ENCODE assay signal across 1 cellular context in the genomic region with DNA sequence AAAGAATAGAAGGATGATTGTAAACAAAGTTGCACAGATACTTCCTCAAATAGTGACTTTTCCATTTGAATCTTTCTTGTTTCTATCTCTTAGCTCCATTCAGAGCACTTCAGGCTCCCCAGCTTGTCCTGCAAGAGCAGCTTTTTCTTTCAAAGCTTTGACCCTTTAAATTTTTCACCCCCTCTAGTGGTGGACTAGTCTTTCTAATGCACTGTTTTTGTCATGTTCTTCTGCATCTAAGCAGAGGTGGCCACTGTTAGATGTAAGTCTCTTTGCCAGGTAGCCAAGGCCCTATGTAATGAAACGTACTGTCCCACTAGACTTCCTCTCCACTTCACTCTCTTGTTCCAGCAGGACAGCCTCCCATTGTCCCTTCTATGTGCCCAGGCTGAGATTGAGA.
TF ChIP-seq lines count a peak whose summit lies in the region.

No MANE protein-coding gene starts in this region.

TF ChIP-seq in SK-N-SH, 30 proteins besides CTCF, POLR2A, EP300 and RAD21 (continued from another document):
- TF ChIP-seq, protein P1, sequence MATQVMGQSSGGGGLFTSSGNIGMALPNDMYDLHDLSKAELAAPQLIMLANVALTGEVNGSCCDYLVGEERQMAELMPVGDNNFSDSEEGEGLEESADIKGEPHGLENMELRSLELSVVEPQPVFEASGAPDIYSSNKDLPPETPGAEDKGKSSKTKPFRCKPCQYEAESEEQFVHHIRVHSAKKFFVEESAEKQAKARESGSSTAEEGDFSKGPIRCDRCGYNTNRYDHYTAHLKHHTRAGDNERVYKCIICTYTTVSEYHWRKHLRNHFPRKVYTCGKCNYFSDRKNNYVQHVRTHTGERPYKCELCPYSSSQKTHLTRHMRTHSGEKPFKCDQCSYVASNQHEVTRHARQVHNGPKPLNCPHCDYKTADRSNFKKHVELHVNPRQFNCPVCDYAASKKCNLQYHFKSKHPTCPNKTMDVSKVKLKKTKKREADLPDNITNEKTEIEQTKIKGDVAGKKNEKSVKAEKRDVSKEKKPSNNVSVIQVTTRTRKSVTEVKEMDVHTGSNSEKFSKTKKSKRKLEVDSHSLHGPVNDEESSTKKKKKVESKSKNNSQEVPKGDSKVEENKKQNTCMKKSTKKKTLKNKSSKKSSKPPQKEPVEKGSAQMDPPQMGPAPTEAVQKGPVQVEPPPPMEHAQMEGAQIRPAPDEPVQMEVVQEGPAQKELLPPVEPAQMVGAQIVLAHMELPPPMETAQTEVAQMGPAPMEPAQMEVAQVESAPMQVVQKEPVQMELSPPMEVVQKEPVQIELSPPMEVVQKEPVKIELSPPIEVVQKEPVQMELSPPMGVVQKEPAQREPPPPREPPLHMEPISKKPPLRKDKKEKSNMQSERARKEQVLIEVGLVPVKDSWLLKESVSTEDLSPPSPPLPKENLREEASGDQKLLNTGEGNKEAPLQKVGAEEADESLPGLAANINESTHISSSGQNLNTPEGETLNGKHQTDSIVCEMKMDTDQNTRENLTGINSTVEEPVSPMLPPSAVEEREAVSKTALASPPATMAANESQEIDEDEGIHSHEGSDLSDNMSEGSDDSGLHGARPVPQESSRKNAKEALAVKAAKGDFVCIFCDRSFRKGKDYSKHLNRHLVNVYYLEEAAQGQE (IDR thresholded peaks at IDR 0.05; ENCODE audit: low read depth, low read length): no peak
- TF ChIP-seq FOSL2 (IDR thresholded peaks at IDR 0.05; ENCODE audit: borderline replicate concordance, low read depth) (no peak), MXI1 (IDR thresholded peaks at IDR 0.05; ENCODE audit: low read depth, low read length) (no peak), MEF2A (IDR thresholded peaks at IDR 0.05; ENCODE audit: borderline replicate concordance, low read depth) (no peak), TEAD4 (IDR thresholded peaks at IDR 0.05; ENCODE audit: borderline replicate concordance, insufficient read depth) (no peak)
TF ChIP-seq in SK-N-SH: peak in this region for 0.
